ENCODE assay signal across 1 cellular context in genomic region chr19:44499559-44499958, GRCh38.
TF ChIP-seq lines count a peak whose summit lies in the region.

No MANE protein-coding gene starts in this region.

TF ChIP-seq in liver, 16 proteins besides CTCF, POLR2A, EP300 and RAD21 (continued from another document):
- TF ChIP-seq, protein P1, sequence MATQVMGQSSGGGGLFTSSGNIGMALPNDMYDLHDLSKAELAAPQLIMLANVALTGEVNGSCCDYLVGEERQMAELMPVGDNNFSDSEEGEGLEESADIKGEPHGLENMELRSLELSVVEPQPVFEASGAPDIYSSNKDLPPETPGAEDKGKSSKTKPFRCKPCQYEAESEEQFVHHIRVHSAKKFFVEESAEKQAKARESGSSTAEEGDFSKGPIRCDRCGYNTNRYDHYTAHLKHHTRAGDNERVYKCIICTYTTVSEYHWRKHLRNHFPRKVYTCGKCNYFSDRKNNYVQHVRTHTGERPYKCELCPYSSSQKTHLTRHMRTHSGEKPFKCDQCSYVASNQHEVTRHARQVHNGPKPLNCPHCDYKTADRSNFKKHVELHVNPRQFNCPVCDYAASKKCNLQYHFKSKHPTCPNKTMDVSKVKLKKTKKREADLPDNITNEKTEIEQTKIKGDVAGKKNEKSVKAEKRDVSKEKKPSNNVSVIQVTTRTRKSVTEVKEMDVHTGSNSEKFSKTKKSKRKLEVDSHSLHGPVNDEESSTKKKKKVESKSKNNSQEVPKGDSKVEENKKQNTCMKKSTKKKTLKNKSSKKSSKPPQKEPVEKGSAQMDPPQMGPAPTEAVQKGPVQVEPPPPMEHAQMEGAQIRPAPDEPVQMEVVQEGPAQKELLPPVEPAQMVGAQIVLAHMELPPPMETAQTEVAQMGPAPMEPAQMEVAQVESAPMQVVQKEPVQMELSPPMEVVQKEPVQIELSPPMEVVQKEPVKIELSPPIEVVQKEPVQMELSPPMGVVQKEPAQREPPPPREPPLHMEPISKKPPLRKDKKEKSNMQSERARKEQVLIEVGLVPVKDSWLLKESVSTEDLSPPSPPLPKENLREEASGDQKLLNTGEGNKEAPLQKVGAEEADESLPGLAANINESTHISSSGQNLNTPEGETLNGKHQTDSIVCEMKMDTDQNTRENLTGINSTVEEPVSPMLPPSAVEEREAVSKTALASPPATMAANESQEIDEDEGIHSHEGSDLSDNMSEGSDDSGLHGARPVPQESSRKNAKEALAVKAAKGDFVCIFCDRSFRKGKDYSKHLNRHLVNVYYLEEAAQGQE (IDR thresholded peaks at IDR 0.05), result no peak
- no peak for TF ChIP-seq GABPA (IDR thresholded peaks at IDR 0.05 in 1 of 2, conservative IDR thresholded peaks at IDR 0.05 in 1 of 2)
- TF ChIP-seq RXRA (IDR thresholded peaks at IDR 0.05), result no peak
- no peak for TF ChIP-seq TAF1 (conservative IDR thresholded peaks at IDR 0.05)
TF ChIP-seq in liver: peak in this region for 0.
